In genomic region chr1:29122662-29122986, GRCh38 we compare ENCODE assay signal across 8 cellular contexts.
A peak's percentile ranks its signal among the peaks of the same experiment; 100 is the strongest.
DNase-seq lines count a peak whose midpoint lies in the region; ATAC-seq and TF ChIP-seq lines count a peak whose summit lies in the region.

No MANE protein-coding gene starts in this region.

- ATAC-seq in stimulated activated memory B cell treated with anti-CD40 and anti-IgM and Interleukin-4, amounts not matched to agents 10 μg/mL and 1 μg/mL and 100 μg/mL, for 72 hours = no peak
- no peak for ATAC-seq in HG03108 (IDR thresholded peaks at IDR 0.05; ENCODE audit: unreplicated experiment)

- H3K4me3 Mint-ChIP-seq in stimulated activated memory B cell treated with anti-CD40 and anti-IgM and Interleukin-4, amounts not matched to agents 10 μg/mL and 1 μg/mL and 100 μg/mL, for 72 hours = peak overlapping the region; percentile 56

- H3K9me3 Mint-ChIP-seq in stimulated activated memory B cell treated with anti-CD40 and anti-IgM and Interleukin-4, amounts not matched to agents 10 μg/mL and 1 μg/mL and 100 μg/mL, for 72 hours = no peaks in the 10 kb centered on the region

- H3K4me3 ChIP-seq in HFF-Myc (replicated peaks; ENCODE audit: low read depth, low read length) = peak overlapping the region; percentile 35
- H3K4me3 ChIP-seq in astrocyte of the cerebellum (ENCODE audit: low read depth, low read length) = peak overlapping the region; percentile 67
- H3K4me3 ChIP-seq in iPS-18a (ENCODE audit: low read length) = peak overlapping the region; percentile 63

- H3K4me1 ChIP-seq in iPS-18a (ENCODE audit: control insufficient read depth, low read depth, low read length) = no peaks in the 10 kb centered on the region

- peaks cover 47% of the 10 kb centered on the region for H3K27me3 ChIP-seq in iPS-18a (ENCODE audit: control insufficient read depth, insufficient read depth, low read length)

- peak overlapping the region; percentile 26 for H3K9ac ChIP-seq in iPS-18a (ENCODE audit: low read length)

- peaks cover 12% of the 10 kb centered on the region for H3K36me3 Mint-ChIP-seq in stimulated activated memory B cell treated with anti-CD40 and anti-IgM and Interleukin-4, amounts not matched to agents 10 μg/mL and 1 μg/mL and 100 μg/mL, for 72 hours

- no peak for DNase-seq in HFF-Myc (ENCODE audit: extremely low read depth, low read depth)
- peak; percentile 75 for DNase-seq in astrocyte of the cerebellum (ENCODE audit: low read depth)
- DNase-seq in GM19238 (ENCODE audit: insufficient read length, low spot score) = no peak
- no peak for DNase-seq in NCI-H1417 (lab: John Stamatoyannopoulos, UW)
- no peak for DNase-seq in NCI-H2227 treated with DMSO at 0.1 percent for 48 hours (lab: John Stamatoyannopoulos, UW)

- H3K9me3 ChIP-seq in iPS-18a (ENCODE audit: control insufficient read depth, low read depth, low read length) = no peaks in the 10 kb centered on the region

- TF ChIP-seq CTCF in HFF-Myc (IDR thresholded peaks at IDR 0.05; ENCODE audit: low read depth, low read length, missing control alignments) = no peak
- no peak for TF ChIP-seq CTCF in astrocyte of the cerebellum (IDR thresholded peaks at IDR 0.05; ENCODE audit: low read depth, low read length, missing control alignments)

- in situ Hi-C loops in astrocyte of the cerebellum (cut with HindIII; ENCODE audit: low sequenced_read_pairs) = no loop called here

- peaks cover 30% of the 10 kb centered on the region for H3K27me3 Mint-ChIP-seq in stimulated activated memory B cell treated with anti-CD40 and anti-IgM and Interleukin-4, amounts not matched to agents 10 μg/mL and 1 μg/mL and 100 μg/mL, for 72 hours

- no peak overlapping the region for H3K27ac ChIP-seq in iPS-18a (ENCODE audit: low read length)

- peaks cover 21% of the 10 kb centered on the region for H3K4me1 Mint-ChIP-seq in stimulated activated memory B cell treated with anti-CD40 and anti-IgM and Interleukin-4, amounts not matched to agents 10 μg/mL and 1 μg/mL and 100 μg/mL, for 72 hours

- H3K36me3 ChIP-seq in iPS-18a (ENCODE audit: control insufficient read depth, low read depth, low read length) = no peaks in the 10 kb centered on the region

- H3K27ac Mint-ChIP-seq in stimulated activated memory B cell treated with anti-CD40 and anti-IgM and Interleukin-4, amounts not matched to agents 10 μg/mL and 1 μg/mL and 100 μg/mL, for 72 hours = no peak overlapping the region
